In the genomic region with DNA sequence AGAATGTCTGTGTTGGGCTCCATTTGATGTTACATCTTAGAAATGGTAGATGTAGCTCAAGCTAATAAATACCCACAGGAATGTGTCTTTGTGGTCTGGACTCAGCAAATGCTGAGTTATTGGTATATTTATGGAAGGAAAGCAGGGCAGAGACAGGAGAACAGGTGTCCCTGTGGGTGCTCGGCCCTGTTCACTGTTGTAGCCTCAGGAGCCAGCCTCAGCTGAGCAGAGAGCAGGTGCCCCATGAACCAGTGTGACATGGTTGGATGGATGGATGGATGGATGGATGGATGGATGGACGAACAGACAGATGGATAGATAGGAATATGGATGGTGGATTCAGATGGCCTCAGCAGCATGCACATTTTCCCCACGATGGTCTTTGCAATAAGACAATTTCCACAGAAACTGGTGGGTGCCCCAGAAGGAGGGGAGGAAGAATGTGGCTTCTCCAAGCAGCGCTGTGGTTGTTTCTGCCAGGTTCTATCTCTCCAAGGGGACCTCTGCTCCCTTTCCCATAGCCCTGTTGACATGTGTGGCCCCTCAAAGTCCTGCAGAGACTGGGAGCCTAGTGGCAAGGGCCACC, we compare ENCODE assay signal across 11 cellular contexts. TPM values are rescaled to one million over a fixed set of nuclear protein-coding genes. Genes with fewer than 3 reads are reported as not detected.
A peak's percentile ranks its signal among the peaks of the same experiment; 100 is the strongest.
DNase-seq lines count a peak whose midpoint lies in the region; ATAC-seq and TF ChIP-seq lines count a peak whose summit lies in the region.
"Had no signal": no experiment of that assay in that cellular context is flagged by ENCODE, and none has a peak within 500 bp of the region (broad histone marks: within the 10 kb centered on the region; RNA-seq: fewer than 3 reads in every experiment).

No MANE protein-coding gene starts in this region.

- H4K8ac ChIP-seq in neuronal stem cell (ENCODE audit: low read depth, low read length) = no peak overlapping the region

- no peak overlapping the region for H3K9ac ChIP-seq in neuronal stem cell (ENCODE audit: low read depth, low read length, poor library complexity)

- no peak overlapping the region for H3K4me2 ChIP-seq in neuronal stem cell (ENCODE audit: insufficient read depth, low read length, poor library complexity, severe bottlenecking)

- H3K79me1 ChIP-seq in neuronal stem cell (ENCODE audit: low read depth, low read length) = no peaks in the 10 kb centered on the region

- no peak overlapping the region for H3K18ac ChIP-seq in neuronal stem cell (ENCODE audit: low read length)

- H2BK15ac ChIP-seq in neuronal stem cell (ENCODE audit: low read length) = no peak overlapping the region

- DNase-seq in ACHN (peak; percentile 35), coronary artery (ENCODE audit: low spot score) (no peak), neuronal stem cell (ENCODE audit: low spot score) (no peak), amygdala (lab: John Stamatoyannopoulos, UW) (no peak), midbrain (lab: John Stamatoyannopoulos, UW) (no peak)
- DNase-seq: DMS79, NCI-H1417 treated with DMSO at 0.1 percent for 48 hours, Right ventricle myocardium superior had no signal

- no CpG with 5 or more reads among the region's 4 CpGs for WGBS in neuronal stem cell (ENCODE audit: extremely low coverage in 2 of 2, insufficient read length in 2 of 2, insufficient replicate concordance in 1 of 2), 2 donors

- no peak overlapping the region for H3K14ac ChIP-seq in neuronal stem cell (ENCODE audit: low read length)

- no peak overlapping the region for H4K91ac ChIP-seq in neuronal stem cell (ENCODE audit: low read depth, low read length, poor library complexity)

- peaks cover 10 to 17% of the 10 kb centered on the region in 2 donors for H3K4me1 ChIP-seq in neuronal stem cell (ENCODE audit: control insufficient read depth in 2 of 2, insufficient read depth in 1 of 2, low read depth in 1 of 2, low read length in 2 of 2)

- no peak overlapping the region for H2AK5ac ChIP-seq in neuronal stem cell (ENCODE audit: low read depth, low read length)

- in situ Hi-C loops in ACHN (cut with HindIII; ENCODE audit: low pct_ligation_motif_present, low pct_unique_long_range_greater_than_20kb, low sequenced_read_pairs) = loop anchor here (25.0 kb wide), 1 partner anchor 111 kb away; no protein-coding TSS in a partner anchor

- H3K4ac ChIP-seq in neuronal stem cell (ENCODE audit: low read length) = no peak overlapping the region

- H3K9me3 ChIP-seq in KOPT-K1 (ENCODE audit: insufficient read depth, low read length, poor library complexity, severe bottlenecking) (no peaks in the 10 kb centered on the region), neuronal stem cell (replicated peaks in 1 of 2; ENCODE audit: control insufficient read depth in 2 of 2, insufficient read depth in 1 of 2, low read depth in 1 of 2, low read length in 2 of 2) (no peaks in the 10 kb centered on the region)

- no peak for TF ChIP-seq CTCF in coronary artery (IDR thresholded peaks at IDR 0.05)

- ATAC-seq in HG03039 (IDR thresholded peaks at IDR 0.05; ENCODE audit: unreplicated experiment) = no peak
- ATAC-seq in HG03520 (IDR thresholded peaks at IDR 0.05; ENCODE audit: unreplicated experiment) = no peak

- peak overlapping the region; percentile 14 for H2BK12ac ChIP-seq in neuronal stem cell (ENCODE audit: low read length)

- H2BK120ac ChIP-seq in neuronal stem cell (ENCODE audit: low read depth, low read length) = no peak overlapping the region

- H3K4me3 ChIP-seq in coronary artery (no peak overlapping the region), neuronal stem cell (ENCODE audit: low read length in 2 of 2) (no peak overlapping the region)

- no peak overlapping the region for H3K23ac ChIP-seq in neuronal stem cell (ENCODE audit: low read depth, low read length, poor library complexity)

- no peak overlapping the region for H2AFZ ChIP-seq in neuronal stem cell (ENCODE audit: low read length)

- H3K36me3 ChIP-seq in KOPT-K1 (ENCODE audit: insufficient read depth, low read length) (no peaks in the 10 kb centered on the region), neuronal stem cell (replicated peaks in 1 of 2; ENCODE audit: control insufficient read depth in 2 of 2, insufficient read depth in 2 of 2, low read length in 2 of 2) (no peaks in the 10 kb centered on the region)

- no peak overlapping the region for H2BK5ac ChIP-seq in neuronal stem cell (ENCODE audit: low read length)

- H3K27me3 ChIP-seq in neuronal stem cell (ENCODE audit: control insufficient read depth in 3 of 3, insufficient read depth in 3 of 3, low read depth in 1 of 3, low read length in 3 of 3) = peaks cover 0 to 39% (median 11%) of the 10 kb centered on the region in 3 experiments

- peak overlapping the region; percentile 88 for H3K27ac ChIP-seq in KOPT-K1 (ENCODE audit: low read depth, low read length, poor library complexity, severe bottlenecking)
- peak overlapping the region; percentile 93 to 97 for H3K27ac ChIP-seq in coronary artery
- no peak overlapping the region for H3K27ac ChIP-seq in neuronal stem cell (replicated peaks; ENCODE audit: low read length)

RNA-seq across cellular contexts. Expression of a gene that starts 8.2 kb away (rescaled TPM):
- 1.4 TPM for polyA plus RNA-seq in neuronal stem cell (2013, experiment 1 of 2)
- 1.5 TPM for polyA plus RNA-seq in neuronal stem cell (2013, experiment 2 of 2)

RNA-seq across cellular contexts. Expression of a gene that starts 44.5 kb away (rescaled TPM):
- polyA plus RNA-seq in neuronal stem cell (2013, experiment 1 of 2) = not detected
- polyA plus RNA-seq in neuronal stem cell (2013, experiment 2 of 2) = not detected

RNA-seq across cellular contexts. Expression of a gene that starts 58.0 kb away (rescaled TPM):
- polyA plus RNA-seq in neuronal stem cell (2013, experiment 1 of 2) = 28.2 TPM
- polyA plus RNA-seq in neuronal stem cell (2013, experiment 2 of 2) = 28.4 TPM
